ENCODE assay signal across 26 cellular contexts in the genomic region with DNA sequence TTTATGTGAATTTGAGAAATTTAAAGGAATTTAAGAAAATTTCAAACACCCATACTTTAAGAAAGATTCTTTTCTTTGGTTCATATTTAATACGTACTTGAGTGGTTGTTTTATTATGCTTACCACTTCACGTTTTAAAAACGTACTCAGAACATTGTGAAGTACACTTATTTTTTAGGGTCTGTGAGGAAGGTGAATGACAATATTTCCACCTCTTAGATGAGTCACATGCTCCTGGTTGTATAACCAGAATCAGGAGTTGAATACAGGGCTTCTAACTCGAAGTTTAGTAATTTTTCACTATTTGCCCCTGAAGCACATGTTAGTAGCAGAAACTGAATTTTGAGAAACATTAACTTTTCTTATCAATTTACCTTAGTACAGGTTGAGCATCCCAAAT. TPM values are rescaled to one million over a fixed set of nuclear protein-coding genes. Genes with fewer than 3 reads are reported as not detected.
A peak's percentile ranks its signal among the peaks of the same experiment; 100 is the strongest.
DNase-seq lines count a peak whose midpoint lies in the region; ATAC-seq and TF ChIP-seq lines count a peak whose summit lies in the region.
"Had no signal": no experiment of that assay in that cellular context is flagged by ENCODE, and none has a peak within 500 bp of the region (broad histone marks: within the 10 kb centered on the region; RNA-seq: fewer than 3 reads in every experiment).

No MANE protein-coding gene starts in this region.

- no peak overlapping the region for H3K9ac ChIP-seq in adipocyte (ENCODE audit: low read length)

- no peaks in the 10 kb centered on the region for H3K27me3 Mint-ChIP-seq in activated naive CD4-positive, alpha-beta T cell treated with anti-CD3 and anti-CD28 coated beads, Interleukin-2, amount 50 U/mL, for 24 hours
- no peaks in the 10 kb centered on the region for H3K27me3 Mint-ChIP-seq in activated naive CD4-positive, alpha-beta T cell treated with anti-CD3 and anti-CD28 coated beads, Interleukin-2, amount 10 ng/mL, durations not matched to agents 7 days and 5 days
- no peaks in the 10 kb centered on the region for H3K27me3 Mint-ChIP-seq in activated CD8-positive, alpha-beta T cell treated with anti-CD3 and anti-CD28 coated beads, Interleukin-2, amount 10 ng/mL, durations not matched to agents 7 days and 5 days (ENCODE audit: low read depth)

- H3K27ac ChIP-seq in left lung: no peak overlapping the region
- H3K27ac ChIP-seq: pancreas, Peyer's patch, sigmoid colon, SK-N-MC, stomach, upper lobe of left lung had no signal

- CTCF ChIA-PET in activated naive CD4-positive, alpha-beta T cell treated with anti-CD3 and anti-CD28 coated beads, Interleukin-2, amount 10 ng/mL, durations not matched to agents 7 days and 5 days (lab: Charles Lee): no interaction called here
- CTCF ChIA-PET in activated CD8-positive, alpha-beta T cell treated with anti-CD3 and anti-CD28 coated beads, Interleukin-2, amount 10 ng/mL, durations not matched to agents 7 days and 5 days (lab: Charles Lee): interaction anchor here (0.9 kb wide), 1 partner anchor 14 kb away, joined by 4 read pairs; no protein-coding TSS in a partner anchor

- H3K9me3 ChIP-seq in adipocyte (ENCODE audit: control insufficient read depth, low read length) (no peaks in the 10 kb centered on the region), left lung (no peaks in the 10 kb centered on the region)
- H3K9me3 ChIP-seq: pancreas, Peyer's patch, sigmoid colon, stomach, upper lobe of left lung had no signal

- H3K36me3 ChIP-seq in adipocyte (ENCODE audit: control insufficient read depth, insufficient read depth, low read length, severe bottlenecking) (peaks cover 9% of the 10 kb centered on the region), left lung (peaks cover 0 to 60% of the 10 kb centered on the region in 2 donors)
- H3K36me3 ChIP-seq: pancreas, sigmoid colon had no signal

- H3K4me1 Mint-ChIP-seq in activated naive CD4-positive, alpha-beta T cell treated with anti-CD3 and anti-CD28 coated beads, Interleukin-2, amount 50 U/mL, for 24 hours: peaks cover 34% of the 10 kb centered on the region
- peaks cover 27% of the 10 kb centered on the region for H3K4me1 Mint-ChIP-seq in activated naive CD4-positive, alpha-beta T cell treated with anti-CD3 and anti-CD28 coated beads, Interleukin-2, amount 10 ng/mL, durations not matched to agents 7 days and 5 days
- peaks cover 16% of the 10 kb centered on the region for H3K4me1 Mint-ChIP-seq in activated CD8-positive, alpha-beta T cell treated with anti-CD3 and anti-CD28 coated beads, Interleukin-2, amount 10 ng/mL, durations not matched to agents 7 days and 5 days (ENCODE audit: low read depth)

- H3K27me3 ChIP-seq in adipocyte (replicated peaks; ENCODE audit: control insufficient read depth, insufficient read depth, low read length) (no peaks in the 10 kb centered on the region), left lung (no peaks in the 10 kb centered on the region)
- H3K27me3 ChIP-seq: pancreas, Peyer's patch, sigmoid colon, stomach, upper lobe of left lung had no signal

- no peak for DNase-seq in activated naive CD4-positive, alpha-beta T cell treated with anti-CD3 and anti-CD28 coated beads, Interleukin-2, amount 10 ng/mL, durations not matched to agents 7 days and 5 days
- DNase-seq in adipocyte (ENCODE audit: low read depth) (no peak), left lung (no peak), SK-N-DZ (ENCODE audit: low spot score) (no peak), NCI-H526 treated with DMSO at 0.1 percent for 48 hours (lab: John Stamatoyannopoulos, UW) (no peak)
- DNase-seq in activated CD8-positive, alpha-beta T cell treated with anti-CD3 and anti-CD28 coated beads, Interleukin-2, amount 10 ng/mL, durations not matched to agents 7 days and 5 days: no peak
- no peak for DNase-seq in activated CD4-positive, CD25-positive, alpha-beta regulatory T cell treated with anti-CD3 and anti-CD28 coated beads, Interleukin-2, amount 50 U/mL, for 72 hours
- DNase-seq: 8988T; C1 segment of cervical spinal cord; caudate nucleus; DMS 273 treated with DMSO at 0.1 percent for 48 hours; GDM1; KG1; MV-4-11; NCI-H1694 treated with DMSO at 0.1 percent for 48 hours; NCI-H774; pancreas; Peyer's patch; sigmoid colon; stimulated activated CD4-positive, alpha-beta T cell treated with anti-CD3 and anti-CD28 coated beads, Interleukin-2, amount 100 ng/mL, for 24 hours; stomach; upper lobe of left lung had no signal

- no peak for TF ChIP-seq CTCF in left lung (IDR thresholded peaks at IDR 0.05)

- no peaks in the 10 kb centered on the region for H3K9me3 Mint-ChIP-seq in activated naive CD4-positive, alpha-beta T cell treated with anti-CD3 and anti-CD28 coated beads, Interleukin-2, amount 50 U/mL, for 24 hours
- H3K9me3 Mint-ChIP-seq in activated naive CD4-positive, alpha-beta T cell treated with anti-CD3 and anti-CD28 coated beads, Interleukin-2, amount 10 ng/mL, durations not matched to agents 7 days and 5 days: peaks cover 5% of the 10 kb centered on the region
- no peaks in the 10 kb centered on the region for H3K9me3 Mint-ChIP-seq in activated CD8-positive, alpha-beta T cell treated with anti-CD3 and anti-CD28 coated beads, Interleukin-2, amount 10 ng/mL, durations not matched to agents 7 days and 5 days (ENCODE audit: insufficient read depth)

- ATAC-seq in left lung: peak; percentile 66
- ATAC-seq in activated CD8-positive, alpha-beta T cell treated with anti-CD3 and anti-CD28 coated beads, Interleukin-2, amount 10 ng/mL, durations not matched to agents 7 days and 5 days: no peak
- ATAC-seq: pancreas had no signal

- H3K4me3 ChIP-seq in adipocyte (ENCODE audit: low read length) (peak overlapping the region; percentile 26), left lung (no peak overlapping the region)
- H3K4me3 ChIP-seq: lung, pancreas, Peyer's patch, sigmoid colon, SK-N-MC, upper lobe of left lung had no signal

- H3K4me1 ChIP-seq in adipocyte (ENCODE audit: control insufficient read depth, insufficient read depth, low read length) (peaks cover 41% of the 10 kb centered on the region), left lung (peaks cover 31 to 84% of the 10 kb centered on the region in 2 donors)

- peak overlapping the region; percentile 33 for H3K4me3 Mint-ChIP-seq in activated naive CD4-positive, alpha-beta T cell treated with anti-CD3 and anti-CD28 coated beads, Interleukin-2, amount 50 U/mL, for 24 hours
- no peak overlapping the region for H3K4me3 Mint-ChIP-seq in activated naive CD4-positive, alpha-beta T cell treated with anti-CD3 and anti-CD28 coated beads, Interleukin-2, amount 10 ng/mL, durations not matched to agents 7 days and 5 days
- H3K4me3 Mint-ChIP-seq in activated CD8-positive, alpha-beta T cell treated with anti-CD3 and anti-CD28 coated beads, Interleukin-2, amount 10 ng/mL, durations not matched to agents 7 days and 5 days: no peak overlapping the region

- H3K27ac Mint-ChIP-seq in activated naive CD4-positive, alpha-beta T cell treated with anti-CD3 and anti-CD28 coated beads, Interleukin-2, amount 50 U/mL, for 24 hours: no peak overlapping the region
- no peak overlapping the region for H3K27ac Mint-ChIP-seq in activated naive CD4-positive, alpha-beta T cell treated with anti-CD3 and anti-CD28 coated beads, Interleukin-2, amount 10 ng/mL, durations not matched to agents 7 days and 5 days
- H3K27ac Mint-ChIP-seq in activated CD8-positive, alpha-beta T cell treated with anti-CD3 and anti-CD28 coated beads, Interleukin-2, amount 10 ng/mL, durations not matched to agents 7 days and 5 days: no peak overlapping the region

- H3K36me3 Mint-ChIP-seq in activated naive CD4-positive, alpha-beta T cell treated with anti-CD3 and anti-CD28 coated beads, Interleukin-2, amount 50 U/mL, for 24 hours: peaks cover 30% of the 10 kb centered on the region
- H3K36me3 Mint-ChIP-seq in activated naive CD4-positive, alpha-beta T cell treated with anti-CD3 and anti-CD28 coated beads, Interleukin-2, amount 10 ng/mL, durations not matched to agents 7 days and 5 days: peaks cover 26% of the 10 kb centered on the region
- H3K36me3 Mint-ChIP-seq in activated CD8-positive, alpha-beta T cell treated with anti-CD3 and anti-CD28 coated beads, Interleukin-2, amount 10 ng/mL, durations not matched to agents 7 days and 5 days (ENCODE audit: low read depth): peaks cover 21% of the 10 kb centered on the region

- intact Hi-C loops in left lung (cut with DNase I): no loop called here

- POLR2A ChIA-PET in activated CD8-positive, alpha-beta T cell treated with anti-CD3 and anti-CD28 coated beads, Interleukin-2, amount 10 ng/mL, durations not matched to agents 7 days and 5 days (lab: Charles Lee): interaction anchor here (0.7 kb wide), 1 partner anchor 187 kb away, joined by 3 read pairs; no protein-coding TSS in a partner anchor

RNA-seq across cellular contexts. Expression of gene SKIL, which starts 7.5 kb away (rescaled TPM):
- total RNA-seq in left lung: 100 to 1,000 TPM in 1 of 2 donors, 10 to 100 TPM in 1; 96.2 to 109 TPM
- polyA plus RNA-seq in SK-N-DZ (2014; cell fraction: cytosol; rRNA removed): 18.7 and 19.2 TPM in 2 replicates
- polyA plus RNA-seq in SK-N-DZ (2014; cell fraction: nucleus; rRNA removed): 19.8 and 27.6 TPM in 2 replicates
- total RNA-seq in activated CD8-positive, alpha-beta T cell treated with anti-CD3 and anti-CD28 coated beads, Interleukin-2, amount 10 ng/mL, durations not matched to agents 7 days and 5 days: 1 to 10 TPM; 6.7 to 6.9 TPM

RNA-seq across cellular contexts. Expression of gene CLDN11, which starts 53.7 kb away (rescaled TPM):
- 10 to 100 TPM in 1 of 2 donors, 1 to 10 TPM in 1; 9.9 to 12.4 TPM for total RNA-seq in left lung
- 0.44 and 0.74 TPM in 2 replicates for polyA plus RNA-seq in SK-N-DZ (2014; cell fraction: cytosol; rRNA removed)
- 0.07 and 0.25 TPM in 2 replicates for polyA plus RNA-seq in SK-N-DZ (2014; cell fraction: nucleus; rRNA removed)
- not detected for total RNA-seq in activated CD8-positive, alpha-beta T cell treated with anti-CD3 and anti-CD28 coated beads, Interleukin-2, amount 10 ng/mL, durations not matched to agents 7 days and 5 days
- total RNA-seq: myocyte had no signal

Comparison
In these comparisons a context has a peak if more than half of its experiments do, and no peak if none do; other contexts are left out.
1. RNA of gene SKIL, which starts 7.5 kb away (total RNA-seq): 96.2 to 109 TPM in left lung; 6.7 to 6.9 TPM in activated CD8-positive, alpha-beta T cell treated with anti-CD3 and anti-CD28 coated beads, Interleukin-2, amount 10 ng/mL, durations not matched to agents 7 days and 5 days; every median in the first group is over 10 times any median in the second.
2. RNA of gene CLDN11, which starts 53.7 kb away (total RNA-seq): 9.9 to 12.4 TPM in left lung; not detected in activated CD8-positive, alpha-beta T cell treated with anti-CD3 and anti-CD28 coated beads, Interleukin-2, amount 10 ng/mL, durations not matched to agents 7 days and 5 days; every median in the first group is over 10 times any median in the second.